Comparison of ENCODE assay signal across 1 cellular context in the genomic region with DNA sequence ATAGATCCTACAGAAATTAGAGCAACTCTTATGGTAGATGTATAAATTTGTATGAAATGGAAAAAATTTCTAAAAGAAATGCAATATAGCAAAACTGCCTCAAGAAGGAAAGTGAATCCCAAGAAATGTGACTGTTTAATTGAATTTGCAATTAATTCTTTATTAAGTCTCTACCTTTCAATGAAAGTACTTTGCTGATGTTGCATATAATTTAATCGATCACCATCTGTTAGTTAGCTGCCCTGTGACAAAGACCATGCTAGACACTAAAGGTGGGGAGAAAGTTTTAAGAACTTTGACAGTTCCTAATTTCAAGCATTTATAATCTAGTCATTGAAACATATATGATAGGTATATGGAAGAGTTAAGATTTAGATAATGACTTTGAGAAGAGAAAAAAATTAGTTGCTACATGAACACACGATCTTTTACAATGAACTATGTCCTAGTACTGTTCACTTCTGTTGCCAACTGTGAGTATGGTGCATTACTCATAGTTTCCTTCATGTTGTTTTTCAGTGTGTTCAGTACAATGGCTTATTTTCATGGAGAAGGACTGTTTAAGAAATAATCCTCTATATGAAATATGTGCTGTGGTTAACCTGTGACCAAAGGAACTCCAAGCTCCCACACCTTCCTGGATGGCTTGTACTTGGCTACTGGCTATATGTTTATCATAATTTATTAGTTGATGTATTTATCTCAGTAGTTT.
TF ChIP-seq lines count a peak whose summit lies in the region.

No MANE protein-coding gene starts in this region.

TF ChIP-seq in IMR-90, 13 proteins besides CTCF, POLR2A, EP300 and RAD21:
- TF ChIP-seq NFE2L2 (IDR thresholded peaks at IDR 0.05; ENCODE audit: low read depth, low read length) = no peak
- TF ChIP-seq MAFK (IDR thresholded peaks at IDR 0.05; ENCODE audit: low read depth, low read length) = peak; percentile 61
